In genomic region chr17:39642675-39643074, GRCh38 we compare ENCODE assay signal across 25 cellular contexts. TPM values are rescaled to one million over a fixed set of nuclear protein-coding genes. Genes with fewer than 3 reads are reported as not detected.
A peak's percentile ranks its signal among the peaks of the same experiment; 100 is the strongest.
DNase-seq lines count a peak whose midpoint lies in the region; ATAC-seq and TF ChIP-seq lines count a peak whose summit lies in the region.
"Had no signal": no experiment of that assay in that cellular context is flagged by ENCODE, and none has a peak within 500 bp of the region (broad histone marks: within the 10 kb centered on the region; RNA-seq: fewer than 3 reads in every experiment).

No MANE protein-coding gene starts in this region.

- no peak overlapping the region for H3K4me3 ChIP-seq in naive thymus-derived CD4-positive, alpha-beta T cell (ENCODE audit: low read length)
- no peak overlapping the region for H3K4me3 ChIP-seq in smooth muscle cell
- H3K4me3 ChIP-seq: neural progenitor cell, prostate gland, vagina had no signal

- no peak overlapping the region for H3K9ac ChIP-seq in smooth muscle cell (ENCODE audit: low read depth)
- H3K9ac ChIP-seq: neural progenitor cell had no signal

- peaks cover 58% of the 10 kb centered on the region for H3K79me2 ChIP-seq in smooth muscle cell (ENCODE audit: low read depth)

- H2AFZ ChIP-seq in smooth muscle cell (ENCODE audit: low read depth), result no peak overlapping the region
- H2AFZ ChIP-seq: neural progenitor cell had no signal

- ATAC-seq in WTC11, result no peak
- ATAC-seq in naive thymus-derived CD4-positive, alpha-beta T cell, result no peak
- no peak for ATAC-seq in stimulated activated effector memory CD8-positive, alpha-beta T cell treated with anti-CD3 and anti-CD28 coated beads, Interleukin-12 subunit alpha, Interleukin-12 subunit beta, amount 100 ng/mL, for 72 hours

- DNase-seq in activated CD4-positive, alpha-beta memory T cell treated with anti-CD3 and anti-CD28 coated beads for 36 hours, result no peak
- DNase-seq in activated CD4-positive, alpha-beta memory T cell treated with anti-CD3 and anti-CD28 coated beads, Interleukin-2, amount 10 ng/mL, durations not matched to agents 7 days and 5 days, result no peak
- DNase-seq in WTC11 (ENCODE audit: low spot score), result no peak
- DNase-seq in naive thymus-derived CD4-positive, alpha-beta T cell, result no peak
- no peak for DNase-seq in stimulated activated effector memory CD8-positive, alpha-beta T cell treated with anti-CD3 and anti-CD28 coated beads, Interleukin-12 subunit alpha, Interleukin-12 subunit beta, amount 100 ng/mL, for 72 hours (ENCODE audit: low spot score in 2 of 2)
- no peak for DNase-seq in smooth muscle cell (lab: John Stamatoyannopoulos, UW; ENCODE audit: unreplicated experiment)
- DNase-seq: activated CD4-positive, alpha-beta T cell treated with anti-CD3 and anti-CD28 coated beads for 48 hours; activated CD8-positive, alpha-beta memory T cell treated with anti-CD3 and anti-CD28 coated beads, Interleukin-2, amount 50 U/mL, for 48 hours; activated naive CD4-positive, alpha-beta T cell; DMS 273 treated with DMSO at 0.1 percent for 48 hours; Karpas-422; NCI-H1105; NCI-H2081 treated with DMSO at 0.1 percent for 48 hours; NK-92 treated with Interleukin-12 subunit alpha and Interleukin-12 subunit beta, amount 100 ng/mL, for 24 hours; small intestine; stimulated activated CD4-positive, alpha-beta T cell treated with anti-CD3 and anti-CD28 coated beads, Interleukin-4, amount 100 ng/mL, for 4 hours; substantia nigra had no signal

- peak overlapping the region; percentile 68 for H3K27ac Mint-ChIP-seq in activated CD4-positive, alpha-beta memory T cell treated with anti-CD3 and anti-CD28 coated beads for 36 hours
- H3K27ac Mint-ChIP-seq in activated CD4-positive, alpha-beta memory T cell treated with anti-CD3 and anti-CD28 coated beads, Interleukin-2, amount 10 ng/mL, durations not matched to agents 7 days and 5 days, result no peak overlapping the region
- no peak overlapping the region for H3K27ac Mint-ChIP-seq in WTC11
- peak overlapping the region in 8 of 9 donors; percentile 7 to 68 (median 36) for H3K27ac Mint-ChIP-seq in naive thymus-derived CD4-positive, alpha-beta T cell
- no peak overlapping the region for H3K27ac Mint-ChIP-seq in stimulated activated effector memory CD8-positive, alpha-beta T cell treated with anti-CD3 and anti-CD28 coated beads, Interleukin-12 subunit alpha, Interleukin-12 subunit beta, amount 100 ng/mL, for 72 hours
- H3K27ac Mint-ChIP-seq: neural progenitor cell had no signal

- POLR2A ChIA-PET in activated CD4-positive, alpha-beta memory T cell treated with anti-CD3 and anti-CD28 coated beads for 36 hours (lab: Charles Lee), result no interaction called here
- POLR2A ChIA-PET in activated CD4-positive, alpha-beta memory T cell treated with anti-CD3 and anti-CD28 coated beads, Interleukin-2, amount 10 ng/mL, durations not matched to agents 7 days and 5 days (lab: Charles Lee), result no interaction called here
- POLR2A ChIA-PET in WTC11 (lab: Charles Lee), result no interaction called here
- POLR2A ChIA-PET in naive thymus-derived CD4-positive, alpha-beta T cell (lab: Charles Lee), result no interaction called here

- H3K4me3 Mint-ChIP-seq in activated CD4-positive, alpha-beta memory T cell treated with anti-CD3 and anti-CD28 coated beads for 36 hours, result no peak overlapping the region
- no peak overlapping the region for H3K4me3 Mint-ChIP-seq in activated CD4-positive, alpha-beta memory T cell treated with anti-CD3 and anti-CD28 coated beads, Interleukin-2, amount 10 ng/mL, durations not matched to agents 7 days and 5 days
- no peak overlapping the region for H3K4me3 Mint-ChIP-seq in WTC11
- H3K4me3 Mint-ChIP-seq in naive thymus-derived CD4-positive, alpha-beta T cell, result peak overlapping the region in 3 of 10 donors; percentile 2 to 60 (median 8)
- no peak overlapping the region for H3K4me3 Mint-ChIP-seq in stimulated activated effector memory CD8-positive, alpha-beta T cell treated with anti-CD3 and anti-CD28 coated beads, Interleukin-12 subunit alpha, Interleukin-12 subunit beta, amount 100 ng/mL, for 72 hours
- H3K4me3 Mint-ChIP-seq: neural progenitor cell had no signal

- 88% methylated on average over 4 of the region's 4 CpGs for WGBS in smooth muscle cell (ENCODE audit: low lambda C conversion rate)

- H3K36me3 ChIP-seq in naive thymus-derived CD4-positive, alpha-beta T cell (ENCODE audit: control insufficient read depth in 2 of 3, insufficient read depth in 3 of 3, low read length in 3 of 3), result peaks cover 0 to 15% (median 0%) of the 10 kb centered on the region in 3 experiments
- no peaks in the 10 kb centered on the region for H3K36me3 ChIP-seq in smooth muscle cell (ENCODE audit: low read depth)
- H3K36me3 ChIP-seq: neural progenitor cell, prostate gland, vagina had no signal

- H3K4me1 ChIP-seq in naive thymus-derived CD4-positive, alpha-beta T cell (ENCODE audit: control insufficient read depth in 2 of 2, insufficient read depth in 2 of 2, low read length in 2 of 2), result peaks cover 35 to 50% of the 10 kb centered on the region in 2 donors
- H3K4me1 ChIP-seq in smooth muscle cell (ENCODE audit: low read depth), result peaks cover 12% of the 10 kb centered on the region

- CTCF ChIA-PET in activated CD4-positive, alpha-beta memory T cell treated with anti-CD3 and anti-CD28 coated beads for 36 hours (lab: Charles Lee), result interaction anchor here (1.2 to 3.1 kb wide), 4 partner anchors 8 to 95 kb away, joined by 4 to 15 read pairs (median 8); no protein-coding TSS in a partner anchor
- CTCF ChIA-PET in activated CD4-positive, alpha-beta memory T cell treated with anti-CD3 and anti-CD28 coated beads, Interleukin-2, amount 10 ng/mL, durations not matched to agents 7 days and 5 days (lab: Charles Lee), result interaction anchor here (1.5 to 2.9 kb wide), 2 partner anchors 8 to 12 kb away, joined by 5 to 18 read pairs; no protein-coding TSS in a partner anchor
- CTCF ChIA-PET in WTC11 (lab: Charles Lee), result interaction anchor here (1.1 to 18.1 kb wide), 5 partner anchors 11 to 29 kb away, joined by 3 to 851 read pairs (median 5); partner anchors contain the start of genes PPP1R1B and STARD3
- CTCF ChIA-PET in naive thymus-derived CD4-positive, alpha-beta T cell (lab: Charles Lee), result interaction anchor here (1.0 to 1.5 kb wide), 3 partner anchors 8 to 21 kb away, joined by 3 to 5 read pairs (median 4); no protein-coding TSS in a partner anchor

- TF ChIP-seq CTCF in WTC11 (IDR thresholded peaks at IDR 0.05) (no peak), smooth muscle cell (IDR thresholded peaks at IDR 0.05; ENCODE audit: borderline replicate concordance, insufficient read depth, poor library complexity, severe bottlenecking) (no peak)

- no peaks in the 10 kb centered on the region for H3F3A ChIP-seq in smooth muscle cell (ENCODE audit: low read depth)

- H4K20me1 ChIP-seq in smooth muscle cell (ENCODE audit: low read depth), result peaks cover 86% of the 10 kb centered on the region

- peaks cover 63% of the 10 kb centered on the region for H3K4me1 Mint-ChIP-seq in activated CD4-positive, alpha-beta memory T cell treated with anti-CD3 and anti-CD28 coated beads for 36 hours (ENCODE audit: low read depth)
- H3K4me1 Mint-ChIP-seq in activated CD4-positive, alpha-beta memory T cell treated with anti-CD3 and anti-CD28 coated beads, Interleukin-2, amount 10 ng/mL, durations not matched to agents 7 days and 5 days, result peaks cover 52% of the 10 kb centered on the region
- peaks cover 61% of the 10 kb centered on the region for H3K4me1 Mint-ChIP-seq in WTC11
- peaks cover 58 to 89% (median 75%) of the 10 kb centered on the region in 7 donors for H3K4me1 Mint-ChIP-seq in naive thymus-derived CD4-positive, alpha-beta T cell
- peaks cover 79% of the 10 kb centered on the region for H3K4me1 Mint-ChIP-seq in stimulated activated effector memory CD8-positive, alpha-beta T cell treated with anti-CD3 and anti-CD28 coated beads, Interleukin-12 subunit alpha, Interleukin-12 subunit beta, amount 100 ng/mL, for 72 hours

- no peak overlapping the region for H3K27ac ChIP-seq in naive thymus-derived CD4-positive, alpha-beta T cell (ENCODE audit: low read depth, low read length)
- H3K27ac ChIP-seq in smooth muscle cell (ENCODE audit: low read depth), result no peak overlapping the region
- H3K27ac ChIP-seq: neural progenitor cell, prostate gland, vagina had no signal

- H3K9me3 Mint-ChIP-seq in activated CD4-positive, alpha-beta memory T cell treated with anti-CD3 and anti-CD28 coated beads for 36 hours, result no peaks in the 10 kb centered on the region
- no peaks in the 10 kb centered on the region for H3K9me3 Mint-ChIP-seq in activated CD4-positive, alpha-beta memory T cell treated with anti-CD3 and anti-CD28 coated beads, Interleukin-2, amount 10 ng/mL, durations not matched to agents 7 days and 5 days
- H3K9me3 Mint-ChIP-seq in WTC11, result no peaks in the 10 kb centered on the region
- H3K9me3 Mint-ChIP-seq in naive thymus-derived CD4-positive, alpha-beta T cell, result no peaks in the 10 kb centered on the region
- H3K9me3 Mint-ChIP-seq in stimulated activated effector memory CD8-positive, alpha-beta T cell treated with anti-CD3 and anti-CD28 coated beads, Interleukin-12 subunit alpha, Interleukin-12 subunit beta, amount 100 ng/mL, for 72 hours, result no peaks in the 10 kb centered on the region
- H3K9me3 Mint-ChIP-seq: neural progenitor cell had no signal

- H3K36me3 Mint-ChIP-seq in activated CD4-positive, alpha-beta memory T cell treated with anti-CD3 and anti-CD28 coated beads for 36 hours, result peaks cover 2% of the 10 kb centered on the region
- no peaks in the 10 kb centered on the region for H3K36me3 Mint-ChIP-seq in activated CD4-positive, alpha-beta memory T cell treated with anti-CD3 and anti-CD28 coated beads, Interleukin-2, amount 10 ng/mL, durations not matched to agents 7 days and 5 days (ENCODE audit: low read depth)
- H3K36me3 Mint-ChIP-seq in WTC11, result no peaks in the 10 kb centered on the region
- H3K36me3 Mint-ChIP-seq in naive thymus-derived CD4-positive, alpha-beta T cell, result peaks cover 0 to 7% (median 0%) of the 10 kb centered on the region in 5 donors
- peaks cover 4% of the 10 kb centered on the region for H3K36me3 Mint-ChIP-seq in stimulated activated effector memory CD8-positive, alpha-beta T cell treated with anti-CD3 and anti-CD28 coated beads, Interleukin-12 subunit alpha, Interleukin-12 subunit beta, amount 100 ng/mL, for 72 hours

- intact Hi-C loops in activated CD4-positive, alpha-beta memory T cell treated with anti-CD3 and anti-CD28 coated beads for 36 hours (cut with micrococcal nuclease), result no loop called here
- intact Hi-C loops in naive thymus-derived CD4-positive, alpha-beta T cell (cut with micrococcal nuclease), result no loop called here

- H3K9me3 ChIP-seq in naive thymus-derived CD4-positive, alpha-beta T cell (ENCODE audit: control insufficient read depth in 2 of 3, low read length in 3 of 3), result no peaks in the 10 kb centered on the region
- no peaks in the 10 kb centered on the region for H3K9me3 ChIP-seq in smooth muscle cell (replicated peaks; ENCODE audit: low read depth)
- H3K9me3 ChIP-seq: prostate gland, vagina had no signal

- no peak overlapping the region for H3K4me2 ChIP-seq in smooth muscle cell
- H3K4me2 ChIP-seq: neural progenitor cell had no signal

- H3K27me3 Mint-ChIP-seq in activated CD4-positive, alpha-beta memory T cell treated with anti-CD3 and anti-CD28 coated beads for 36 hours, result no peaks in the 10 kb centered on the region
- H3K27me3 Mint-ChIP-seq in activated CD4-positive, alpha-beta memory T cell treated with anti-CD3 and anti-CD28 coated beads, Interleukin-2, amount 10 ng/mL, durations not matched to agents 7 days and 5 days, result no peaks in the 10 kb centered on the region
- H3K27me3 Mint-ChIP-seq in WTC11 (ENCODE audit: low read depth), result no peaks in the 10 kb centered on the region
- no peaks in the 10 kb centered on the region for H3K27me3 Mint-ChIP-seq in naive thymus-derived CD4-positive, alpha-beta T cell

- H3K27me3 ChIP-seq in naive thymus-derived CD4-positive, alpha-beta T cell (ENCODE audit: control insufficient read depth in 2 of 2, insufficient read depth in 2 of 2, low read length in 2 of 2), result no peaks in the 10 kb centered on the region
- H3K27me3 ChIP-seq in smooth muscle cell (ENCODE audit: low read depth), result no peaks in the 10 kb centered on the region
- H3K27me3 ChIP-seq: neural progenitor cell, vagina had no signal

RNA-seq across cellular contexts. Expression of gene STARD3, which starts 5.7 kb away (rescaled TPM):
- 10 to 100 TPM; 53.6 to 60.3 TPM for total RNA-seq in activated CD4-positive, alpha-beta memory T cell treated with anti-CD3 and anti-CD28 coated beads for 36 hours
- 10 to 100 TPM; 72.0 to 73.7 TPM for total RNA-seq in activated CD4-positive, alpha-beta memory T cell treated with anti-CD3 and anti-CD28 coated beads, Interleukin-2, amount 10 ng/mL, durations not matched to agents 7 days and 5 days
- total RNA-seq in WTC11 (2021), result 64.9 to 75.3 TPM (median 65.4 TPM) in 3 replicates
- 100 to 1,000 TPM in 2 of 5 experiments, 10 to 100 TPM in 3; 69.8 to 143 (median 99.3) TPM for total RNA-seq in naive thymus-derived CD4-positive, alpha-beta T cell
- 10 to 100 TPM; 46.7 to 56.9 TPM for polyA plus RNA-seq in naive thymus-derived CD4-positive, alpha-beta T cell
- 33.7 and 37.5 TPM in 2 replicates for total RNA-seq in smooth muscle cell
- 53.3 and 61.8 TPM in 2 replicates for polyA plus RNA-seq in smooth muscle cell

RNA-seq across cellular contexts. Expression of gene PPP1R1B, which starts 15.9 kb away (rescaled TPM):
- not detected for total RNA-seq in activated CD4-positive, alpha-beta memory T cell treated with anti-CD3 and anti-CD28 coated beads for 36 hours
- total RNA-seq in activated CD4-positive, alpha-beta memory T cell treated with anti-CD3 and anti-CD28 coated beads, Interleukin-2, amount 10 ng/mL, durations not matched to agents 7 days and 5 days, result not detected
- total RNA-seq in WTC11 (2021) (15.0 to 20.5 TPM (median 15.2 TPM) in 3 replicates), smooth muscle cell (1.7 TPM in 1 of 2 replicates, not detected in the other)
- not detected for total RNA-seq in naive thymus-derived CD4-positive, alpha-beta T cell
- not detected for polyA plus RNA-seq in naive thymus-derived CD4-positive, alpha-beta T cell
- not detected in 2 replicates for polyA plus RNA-seq in smooth muscle cell
- total RNA-seq: A172 had no signal
- polyA plus RNA-seq: BJ had no signal

RNA-seq across cellular contexts. Expression of gene TCAP, which starts 22.5 kb away (rescaled TPM):
- under 1 TPM; 0.80 to 0.90 TPM for total RNA-seq in activated CD4-positive, alpha-beta memory T cell treated with anti-CD3 and anti-CD28 coated beads for 36 hours
- total RNA-seq in activated CD4-positive, alpha-beta memory T cell treated with anti-CD3 and anti-CD28 coated beads, Interleukin-2, amount 10 ng/mL, durations not matched to agents 7 days and 5 days, result 1 to 10 TPM; 1.3 to 1.5 TPM
- total RNA-seq in WTC11 (2021) (2.5 to 2.9 TPM (median 2.8 TPM) in 3 replicates), smooth muscle cell (1.1 TPM in 1 of 2 replicates, not detected in the other)
- 10 to 100 TPM in 1 of 5 experiments, 1 to 10 TPM in 4; 1.7 to 10.5 (median 4.6) TPM for total RNA-seq in naive thymus-derived CD4-positive, alpha-beta T cell
- under 1 TPM in 1 of 2 donors, not detected in 1; 0.12 TPM for polyA plus RNA-seq in naive thymus-derived CD4-positive, alpha-beta T cell
- 0.41 and 0.69 TPM in 2 replicates for polyA plus RNA-seq in smooth muscle cell

RNA-seq across cellular contexts. Expression of gene PNMT, which starts 25.6 kb away (rescaled TPM):
- total RNA-seq in activated CD4-positive, alpha-beta memory T cell treated with anti-CD3 and anti-CD28 coated beads for 36 hours, result not detected
- total RNA-seq in activated CD4-positive, alpha-beta memory T cell treated with anti-CD3 and anti-CD28 coated beads, Interleukin-2, amount 10 ng/mL, durations not matched to agents 7 days and 5 days, result not detected
- total RNA-seq in WTC11 (2021), result 2.4 to 3.1 TPM (median 2.7 TPM) in 3 replicates
- total RNA-seq in naive thymus-derived CD4-positive, alpha-beta T cell, result under 1 TPM in 4 of 5 experiments, not detected in 1; 0.42 to 0.89 (median 0.50) TPM
- under 1 TPM; 0.36 to 0.48 TPM for polyA plus RNA-seq in naive thymus-derived CD4-positive, alpha-beta T cell
- not detected in 2 replicates for total RNA-seq in smooth muscle cell
- 0.23 and 1.3 TPM in 2 replicates for polyA plus RNA-seq in smooth muscle cell
- total RNA-seq: A172, G401, NCI-H460, RPMI7951 had no signal
- polyA plus RNA-seq: BJ had no signal

RNA-seq across cellular contexts. Expression of gene NEUROD2, which starts 35.0 kb away (rescaled TPM):
- not detected for total RNA-seq in activated CD4-positive, alpha-beta memory T cell treated with anti-CD3 and anti-CD28 coated beads for 36 hours
- total RNA-seq in activated CD4-positive, alpha-beta memory T cell treated with anti-CD3 and anti-CD28 coated beads, Interleukin-2, amount 10 ng/mL, durations not matched to agents 7 days and 5 days, result not detected
- total RNA-seq in WTC11 (2021) (not detected in 3 replicates), smooth muscle cell (not detected in 2 replicates)
- not detected for total RNA-seq in naive thymus-derived CD4-positive, alpha-beta T cell
- not detected for polyA plus RNA-seq in naive thymus-derived CD4-positive, alpha-beta T cell
- 0.19 and 0.25 TPM in 2 replicates for polyA plus RNA-seq in smooth muscle cell
- total RNA-seq: A172, G401, NCI-H460, RPMI7951, vagina had no signal
- polyA plus RNA-seq: BJ had no signal

Comparison
In these comparisons a context has a peak if more than half of its experiments do, and no peak if none do; other contexts are left out.
1. H3K27ac Mint-ChIP-seq: peak in activated CD4-positive, alpha-beta memory T cell treated with anti-CD3 and anti-CD28 coated beads for 36 hours (single experiment) and naive thymus-derived CD4-positive, alpha-beta T cell (8 of 9); none in activated CD4-positive, alpha-beta memory T cell treated with anti-CD3 and anti-CD28 coated beads, Interleukin-2, amount 10 ng/mL, durations not matched to agents 7 days and 5 days (single experiment), WTC11 (single experiment) and stimulated activated effector memory CD8-positive, alpha-beta T cell treated with anti-CD3 and anti-CD28 coated beads, Interleukin-12 subunit alpha, Interleukin-12 subunit beta, amount 100 ng/mL, for 72 hours (single experiment).